ENCODE assay signal across 15 cellular contexts in the genomic region with DNA sequence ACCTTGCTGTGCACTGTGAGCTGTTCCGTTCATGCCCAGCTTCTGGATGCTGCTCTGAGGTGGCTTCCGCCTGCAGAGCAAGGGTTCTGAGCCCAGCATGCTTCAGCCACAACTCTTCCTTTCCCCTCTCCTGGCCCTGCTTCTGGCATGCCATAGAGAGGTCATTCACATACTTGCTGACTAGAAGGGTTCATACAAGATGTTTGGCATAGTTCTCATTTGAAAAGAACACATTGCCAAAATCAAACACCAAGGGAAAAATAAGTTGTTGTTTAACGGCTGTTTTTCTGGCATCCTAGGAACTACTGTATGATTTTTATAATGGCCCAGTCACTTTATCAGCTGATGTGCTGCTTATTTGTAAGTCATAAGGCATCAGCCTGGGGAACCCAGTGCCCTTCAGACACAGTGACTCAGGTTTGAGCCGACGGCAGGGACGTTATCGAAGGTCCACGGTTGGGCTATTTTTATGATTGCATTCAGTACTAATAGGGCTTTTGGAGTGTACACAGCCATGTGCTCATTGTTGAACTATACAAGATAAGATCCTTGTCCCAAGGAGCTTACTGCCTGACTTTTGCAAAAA. TPM values are rescaled to one million over a fixed set of nuclear protein-coding genes. Genes with fewer than 3 reads are reported as not detected.
DNase-seq lines count a peak whose midpoint lies in the region; ATAC-seq, FAIRE-seq and TF ChIP-seq lines count a peak whose summit lies in the region.
"Had no signal": no experiment of that assay in that cellular context is flagged by ENCODE, and none has a peak within 500 bp of the region (broad histone marks: within the 10 kb centered on the region; RNA-seq: fewer than 3 reads in every experiment).

No MANE protein-coding gene starts in this region.

- H3K27me3 ChIP-seq in BE2C (no peaks in the 10 kb centered on the region), pancreas (peaks cover 0 to 3% (median 0%) of the 10 kb centered on the region in 4 donors), Peyer's patch (no peaks in the 10 kb centered on the region)

- ATAC-seq in pancreas = peak; percentile 53 to 77 (median 64)
- ATAC-seq in natural killer cell treated with Interleukin-12 subunit alpha and Interleukin-12 subunit beta and Interleukin-15 and Interleukin-18, amount 100 ng/mL, for 72 hours = no peak

- no peak overlapping the region for H3K4me3 ChIP-seq in BE2C (ENCODE audit: low read depth, low read length)
- no peak overlapping the region for H3K4me3 ChIP-seq in astrocyte of the cerebellum (ENCODE audit: low read depth, low read length)
- no peak overlapping the region for H3K4me3 ChIP-seq in pancreas
- no peak overlapping the region for H3K4me3 ChIP-seq in Peyer's patch
- H3K4me3 ChIP-seq: SK-N-MC had no signal

- H3K4me1 Mint-ChIP-seq in natural killer cell treated with Interleukin-12 subunit alpha and Interleukin-12 subunit beta and Interleukin-15 and Interleukin-18, amount 100 ng/mL, for 72 hours (ENCODE audit: low read depth in 2 of 2) = peaks cover 17 to 21% of the 10 kb centered on the region in 2 donors

- H3K27ac ChIP-seq in pancreas (peak overlapping the region in 3 of 4 donors; percentile 1 to 19 (median 14)), Peyer's patch (no peak overlapping the region)
- H3K27ac ChIP-seq: SK-N-MC had no signal

- H3K9me3 ChIP-seq in BE2C (no peaks in the 10 kb centered on the region), pancreas (no peaks in the 10 kb centered on the region), Peyer's patch (no peaks in the 10 kb centered on the region)

- H3K36me3 Mint-ChIP-seq in natural killer cell treated with Interleukin-12 subunit alpha and Interleukin-12 subunit beta and Interleukin-15 and Interleukin-18, amount 100 ng/mL, for 72 hours = peaks cover 10% of the 10 kb centered on the region

- H3K27me3 Mint-ChIP-seq in natural killer cell treated with Interleukin-12 subunit alpha and Interleukin-12 subunit beta and Interleukin-15 and Interleukin-18, amount 100 ng/mL, for 72 hours = peaks cover 7 to 14% of the 10 kb centered on the region in 2 donors

- H3K27ac Mint-ChIP-seq in natural killer cell treated with Interleukin-12 subunit alpha and Interleukin-12 subunit beta and Interleukin-15 and Interleukin-18, amount 100 ng/mL, for 72 hours = no peak overlapping the region
- H3K27ac Mint-ChIP-seq: activated T-helper 1 cell treated with anti-CD3 and anti-CD28 coated beads, Interleukin-12 subunit alpha, Interleukin-12 subunit beta, Interleukin-2, Interleukin-4 antibody, amounts not matched to agents 30 ng/mL and 10 ng/mL and 1 ng/mL, durations not matched to agents 14 hours and 24 hours and 36 hours had no signal

- TF ChIP-seq CTCF in BE2C (IDR thresholded peaks at IDR 0.05; ENCODE audit: low read depth, low read length) (no peak), astrocyte of the cerebellum (IDR thresholded peaks at IDR 0.05; ENCODE audit: low read depth, low read length, missing control alignments) (no peak), pancreas (IDR thresholded peaks at IDR 0.05) (no peak), Peyer's patch (IDR thresholded peaks at IDR 0.05) (no peak)

- WGBS in pancreas, 2 donors = 17 to 20% methylated on average over 8 of the region's 8 CpGs

- FAIRE-seq in pancreas (lab: Jason Lieb, UNC) = no peak
- FAIRE-seq: frontal cortex had no signal

- in situ Hi-C loops in astrocyte of the cerebellum (cut with HindIII; ENCODE audit: low sequenced_read_pairs) = no loop called here

- H3K4me3 Mint-ChIP-seq in natural killer cell treated with Interleukin-12 subunit alpha and Interleukin-12 subunit beta and Interleukin-15 and Interleukin-18, amount 100 ng/mL, for 72 hours = no peak overlapping the region
- H3K4me3 Mint-ChIP-seq: activated T-helper 1 cell treated with anti-CD3 and anti-CD28 coated beads, Interleukin-12 subunit alpha, Interleukin-12 subunit beta, Interleukin-2, Interleukin-4 antibody, amounts not matched to agents 30 ng/mL and 10 ng/mL and 1 ng/mL, durations not matched to agents 14 hours and 24 hours and 36 hours; central memory CD8-positive, alpha-beta T cell had no signal

- intact Hi-C loops in cardiac septum (cut with DNase I) = loop anchor here (1.0 to 5.0 kb wide), 3 partner anchors 85 to 124 kb away; no protein-coding TSS in a partner anchor
- intact Hi-C loops in pancreas (cut with DNase I) = no loop called here
- intact Hi-C loops in posterior cingulate gyrus (cut with DNase I) = no loop called here

- DNase-seq in BE2C (peak; percentile 69), astrocyte of the cerebellum (ENCODE audit: low read depth) (peak; percentile 53), cardiac septum (ENCODE audit: low spot score) (peak; percentile 80), pancreas (peak in 2 of 6 donors; percentile 42 to 54), COR-L47 (lab: John Stamatoyannopoulos, UW) (no peak), posterior cingulate gyrus (no peak), Peyer's patch (no peak)
- DNase-seq in natural killer cell treated with Interleukin-12 subunit alpha and Interleukin-12 subunit beta and Interleukin-15 and Interleukin-18, amount 100 ng/mL, for 72 hours (ENCODE audit: low spot score) = no peak
- DNase-seq: GF-D8, NCI-H1092 treated with DMSO at 0.1 percent for 48 hours, NCI-H82 had no signal

- peaks cover 9% of the 10 kb centered on the region for H3K9me3 Mint-ChIP-seq in natural killer cell treated with Interleukin-12 subunit alpha and Interleukin-12 subunit beta and Interleukin-15 and Interleukin-18, amount 100 ng/mL, for 72 hours
- H3K9me3 Mint-ChIP-seq: activated T-helper 1 cell treated with anti-CD3 and anti-CD28 coated beads, Interleukin-12 subunit alpha, Interleukin-12 subunit beta, Interleukin-2, Interleukin-4 antibody, amounts not matched to agents 30 ng/mL and 10 ng/mL and 1 ng/mL, durations not matched to agents 14 hours and 24 hours and 36 hours; central memory CD8-positive, alpha-beta T cell had no signal

- H3K36me3 ChIP-seq in BE2C = no peaks in the 10 kb centered on the region
- H3K36me3 ChIP-seq in pancreas = no peaks in the 10 kb centered on the region
- H3K36me3 ChIP-seq in Peyer's patch = no peaks in the 10 kb centered on the region

- peaks cover 23% of the 10 kb centered on the region for H3K4me1 ChIP-seq in BE2C
- H3K4me1 ChIP-seq in pancreas = peaks cover 10 to 29% (median 23%) of the 10 kb centered on the region in 3 donors
- peaks cover 0 to 21% (median 1%) of the 10 kb centered on the region in 4 donors for H3K4me1 ChIP-seq in Peyer's patch

- TF ChIP-seq POLR2A in Peyer's patch (IDR thresholded peaks at IDR 0.05) = no peak

RNA-seq across cellular contexts. Expression of a gene that starts 53.9 kb away (rescaled TPM):
- not detected for polyA plus RNA-seq in BE2C (2012; ENCODE audit: insufficient read depth, insufficient read length, low read depth)
- total RNA-seq in cardiac septum (0.13 TPM), pancreas (not detected), Peyer's patch (not detected)
- polyA plus RNA-seq in pancreas = not detected
- not detected for total RNA-seq in natural killer cell treated with Interleukin-12 subunit alpha and Interleukin-12 subunit beta and Interleukin-15 and Interleukin-18, amount 100 ng/mL, for 72 hours
- total RNA-seq: activated T-helper 1 cell treated with anti-CD3 and anti-CD28 coated beads, Interleukin-12 subunit alpha, Interleukin-12 subunit beta, Interleukin-2, Interleukin-4 antibody, amounts not matched to agents 30 ng/mL and 10 ng/mL and 1 ng/mL, durations not matched to agents 14 hours and 24 hours and 36 hours; frontal cortex had no signal

Comparison
In these comparisons a context has a peak if more than half of its experiments do, and no peak if none do; other contexts are left out.
1. DNase-seq: peak in BE2C (single experiment), astrocyte of the cerebellum (single experiment) and cardiac septum (single experiment); none in COR-L47 (single experiment), posterior cingulate gyrus (0 of 10), Peyer's patch (0 of 3) and natural killer cell treated with Interleukin-12 subunit alpha and Interleukin-12 subunit beta and Interleukin-15 and Interleukin-18, amount 100 ng/mL, for 72 hours (single experiment).
2. ATAC-seq: peak in pancreas (4 of 4); none in natural killer cell treated with Interleukin-12 subunit alpha and Interleukin-12 subunit beta and Interleukin-15 and Interleukin-18, amount 100 ng/mL, for 72 hours (0 of 2).
3. H3K27ac ChIP-seq: peak in pancreas (3 of 4); none in Peyer's patch (0 of 4).